21 cellular contexts compared by ENCODE assay signal in genomic region chr22:38964989-38965388, GRCh38. TPM values are rescaled to one million over a fixed set of nuclear protein-coding genes. Genes with fewer than 3 reads are reported as not detected.
"Had no signal": no experiment of that assay in that cellular context is flagged by ENCODE, and none has a peak within 500 bp of the region (broad histone marks: within the 10 kb centered on the region; RNA-seq: fewer than 3 reads in every experiment).

No MANE protein-coding gene starts in this region.

- H3K4me3 ChIP-seq: colonic mucosa, left lung had no signal

- H3K27ac ChIP-seq: colonic mucosa, left lung had no signal

- H3K4me1 ChIP-seq: colonic mucosa had no signal

- H3K9me3 Mint-ChIP-seq: activated CD4-positive, alpha-beta memory T cell treated with anti-CD3 and anti-CD28 coated beads for 36 hours; brain; nephron progenitor cell; WTC11 had no signal

- ATAC-seq: activated CD8-positive, alpha-beta memory T cell treated with anti-CD3 and anti-CD28 coated beads, Interleukin-2, amount 10 ng/mL, durations not matched to agents 7 days and 5 days; left lung; WTC11 had no signal

- H3K27ac Mint-ChIP-seq: activated CD4-positive, alpha-beta memory T cell treated with anti-CD3 and anti-CD28 coated beads for 36 hours; activated CD8-positive, alpha-beta memory T cell treated with anti-CD3 and anti-CD28 coated beads, Interleukin-2, amount 10 ng/mL, durations not matched to agents 7 days and 5 days; nephron progenitor cell; WTC11 had no signal

- H3K9me3 ChIP-seq: colonic mucosa, left lung had no signal

- H3K36me3 ChIP-seq: colonic mucosa, left lung had no signal

- DNase-seq: activated CD4-positive, alpha-beta memory T cell treated with anti-CD3 and anti-CD28 coated beads for 36 hours; activated CD4-positive, alpha-beta T cell treated with anti-CD3 and anti-CD28 coated beads for 4 hours; activated CD8-positive, alpha-beta memory T cell treated with anti-CD3 and anti-CD28 coated beads, Interleukin-2, amount 10 ng/mL, durations not matched to agents 7 days and 5 days; activated naive CD4-positive, alpha-beta T cell; central memory CD4-positive, alpha-beta T cell; colonic mucosa; hypothalamus; islet precursor cell; left lung; midbrain; nephron progenitor cell; retina; stimulated activated CD4-positive, alpha-beta T cell treated with anti-CD3 and anti-CD28 coated beads, Interleukin-12 subunit alpha, Interleukin-12 subunit beta, amount 100 ng/mL, for 4 hours; stimulated activated CD4-positive, alpha-beta T cell treated with anti-CD3 and anti-CD28 coated beads, Interleukin-2, amount 100 ng/mL, for 24 hours; stimulated activated naive CD4-positive, alpha-beta T cell treated with Interleukin-2 at 50 U/mL for 16 hours; trophoblast cell had no signal

- H3K27me3 ChIP-seq: colonic mucosa, left lung had no signal

- H3K4me3 Mint-ChIP-seq: activated CD4-positive, alpha-beta memory T cell treated with anti-CD3 and anti-CD28 coated beads for 36 hours; activated CD8-positive, alpha-beta memory T cell treated with anti-CD3 and anti-CD28 coated beads, Interleukin-2, amount 10 ng/mL, durations not matched to agents 7 days and 5 days; brain; nephron progenitor cell; WTC11 had no signal

- H3K36me3 Mint-ChIP-seq: activated CD4-positive, alpha-beta memory T cell treated with anti-CD3 and anti-CD28 coated beads for 36 hours; activated CD8-positive, alpha-beta memory T cell treated with anti-CD3 and anti-CD28 coated beads, Interleukin-2, amount 10 ng/mL, durations not matched to agents 7 days and 5 days; brain; WTC11 had no signal

RNA-seq across cellular contexts. Expression of gene APOBEC3A, which starts 7.6 kb away (rescaled TPM):
- total RNA-seq: activated CD8-positive, alpha-beta memory T cell treated with anti-CD3 and anti-CD28 coated beads, Interleukin-2, amount 10 ng/mL, durations not matched to agents 7 days and 5 days; frontal cortex; lung microvascular endothelial cell; myocyte; WTC11 had no signal

RNA-seq across cellular contexts. Expression of gene APOBEC3B, which starts 17.2 kb away (rescaled TPM):
- total RNA-seq: frontal cortex had no signal

RNA-seq across cellular contexts. Expression of gene APOBEC3C, which starts 49.1 kb away (rescaled TPM):
- total RNA-seq: frontal cortex had no signal

RNA-seq across cellular contexts. Expression of gene APOBEC3D, which starts 55.9 kb away (rescaled TPM):
- total RNA-seq: myocyte had no signal
